Comparison of ENCODE assay signal across 8 cellular contexts in genomic region chr19:1205114-1206062, GRCh38. TPM values are rescaled to one million over a fixed set of nuclear protein-coding genes. Genes with fewer than 3 reads are reported as not detected.
DNase-seq lines count a peak whose midpoint lies in the region; ATAC-seq and TF ChIP-seq lines count a peak whose summit lies in the region.

Gene STK11, plus strand, starts transcription at chr19:1205778. Its CDS starts 1,136 bp downstream, at chr19:1206914.

- no peaks in the 10 kb centered on the region for H3K9me2 ChIP-seq in Loucy (replicated peaks; ENCODE audit: low read depth, low read length)

- peaks cover 44% of the 10 kb centered on the region for H3K79me2 ChIP-seq in Loucy (ENCODE audit: insufficient read depth, low read length)

- H3K36me3 Mint-ChIP-seq in nephron (ENCODE audit: low read depth): peaks cover 3% of the 10 kb centered on the region

- peaks cover 38% of the 10 kb centered on the region for H4K20me1 ChIP-seq in Loucy (ENCODE audit: insufficient read depth, low read length, poor library complexity, severe bottlenecking)

- H3K4me3 Mint-ChIP-seq in nephron: peak within 1 kb of the TSS; percentile 93 to 95 (median 94)

- H3K4me2 ChIP-seq in Loucy (ENCODE audit: low read depth, low read length, poor library complexity, severe bottlenecking): peak within 1 kb of the TSS; percentile 93

- H3K9me3 ChIP-seq in Loucy (ENCODE audit: insufficient read depth, low read depth, low read length) (no peaks in the 10 kb centered on the region), RWPE2 (ENCODE audit: severe bottlenecking) (no peaks in the 10 kb centered on the region)

- H3K9ac ChIP-seq in Loucy (ENCODE audit: low read depth, low read length, poor library complexity, severe bottlenecking): peak within 1 kb of the TSS; percentile 93

- H3K27me3 ChIP-seq in Loucy (ENCODE audit: insufficient read depth, low read length, poor library complexity, severe bottlenecking) (no peaks in the 10 kb centered on the region), RWPE2 (ENCODE audit: insufficient read depth, poor library complexity, severe bottlenecking) (no peaks in the 10 kb centered on the region)

- peaks cover 29% of the 10 kb centered on the region for H3K4me1 ChIP-seq in Loucy (ENCODE audit: insufficient read depth, low read length, poor library complexity, severe bottlenecking)
- H3K4me1 ChIP-seq in RWPE2 (ENCODE audit: insufficient read depth, poor library complexity, severe bottlenecking): peaks cover 17% of the 10 kb centered on the region

- no peaks in the 10 kb centered on the region for H3K9me3 Mint-ChIP-seq in nephron

- H2AFZ ChIP-seq in Loucy (ENCODE audit: low read length): peak within 1 kb of the TSS; percentile 62

- H3F3A ChIP-seq in Loucy (ENCODE audit: low read depth): peaks cover 6% of the 10 kb centered on the region; the same call in 1 of the 2 replicates

- DNase-seq in EL: peak; percentile 98
- peak; percentile 94 for DNase-seq in H4 (ENCODE audit: low spot score)
- peak; percentile 98 for DNase-seq in RWPE2 (ENCODE audit: low spot score)
- peak; percentile 100 for DNase-seq in activated effector memory CD4-positive, alpha-beta T cell treated with Interleukin-2 at 50 U/mL for 16 hours
- peak; percentile 97 for DNase-seq in fibroblast of pulmonary artery (ENCODE audit: low read depth)
- DNase-seq in stimulated activated naive CD8-positive, alpha-beta T cell treated with anti-CD3 and anti-CD28 coated beads, Interleukin-15, Interleukin-2, amounts not matched to agents 100 U/mL and 50 U/mL, for 24 hours: peak; percentile 100

- H3K27ac ChIP-seq in RWPE2 (ENCODE audit: poor library complexity, severe bottlenecking): peak within 1 kb of the TSS; percentile 93

- no peaks in the 10 kb centered on the region for H3K27me3 Mint-ChIP-seq in nephron (ENCODE audit: low read depth)

- peak; percentile 86 for ATAC-seq in RWPE2 (ENCODE audit: low read depth)
- ATAC-seq in stimulated activated naive CD8-positive, alpha-beta T cell treated with anti-CD3 and anti-CD28 coated beads, Interleukin-15, Interleukin-2, amounts not matched to agents 100 U/mL and 50 U/mL, for 24 hours: peak; percentile 99

- H3K4me1 Mint-ChIP-seq in nephron: peaks cover 25% of the 10 kb centered on the region

- H3K27ac Mint-ChIP-seq in nephron: peak within 1 kb of the TSS; percentile 81 to 95 (median 86)

- H3K4me3 ChIP-seq in Loucy (ENCODE audit: low read length, poor library complexity, severe bottlenecking) (peak within 1 kb of the TSS; percentile 94), RWPE2 (ENCODE audit: severe bottlenecking) (peak within 1 kb of the TSS; percentile 92), fibroblast of pulmonary artery (replicated peaks; ENCODE audit: low read depth, low read length) (peak within 1 kb of the TSS; percentile 73)

- H3K36me3 ChIP-seq in Loucy (ENCODE audit: insufficient read depth, low read length) (no peaks in the 10 kb centered on the region; the same call in 1 of the 2 replicates), RWPE2 (ENCODE audit: low read depth) (peaks cover 9% of the 10 kb centered on the region)

- TF ChIP-seq CTCF in Loucy (conservative IDR thresholded peaks at IDR 0.05; ENCODE audit: low read length) (no peak), RWPE2 (IDR thresholded peaks at IDR 0.05; ENCODE audit: poor library complexity, severe bottlenecking) (no peak), fibroblast of pulmonary artery (IDR thresholded peaks at IDR 0.05; ENCODE audit: low read length, missing control alignments) (no peak), nephron (IDR thresholded peaks at IDR 0.05; ENCODE audit: unreplicated experiment in 3 of 3) (no peak)

RNA-seq across cellular contexts. Expression of gene STK11, which starts in this region (rescaled TPM):
- total RNA-seq in H4 (2014; rRNA removed; shearing (Covaris generic)): 17.4 and 28.7 TPM in 2 replicates

Comparison
In these comparisons a context has a peak if more than half of its experiments do, and no peak if none do; other contexts are left out.
1. Peak in every context shown above with its lines: DNase-seq, ATAC-seq, H3K4me3 ChIP-seq and H3K27ac ChIP-seq.